ENCODE assay signal across 1 cellular context in genomic region chr19:40604647-40605200, GRCh38.
TF ChIP-seq lines count a peak whose summit lies in the region.

No MANE protein-coding gene starts in this region.

TF ChIP-seq in IMR-90, 13 proteins besides CTCF, POLR2A, EP300 and RAD21 (continued from another document):
- no peak for TF ChIP-seq MXI1 (IDR thresholded peaks at IDR 0.05; ENCODE audit: borderline replicate concordance, low read depth, low read length)
